8 cellular contexts compared by ENCODE assay signal in the genomic region with DNA sequence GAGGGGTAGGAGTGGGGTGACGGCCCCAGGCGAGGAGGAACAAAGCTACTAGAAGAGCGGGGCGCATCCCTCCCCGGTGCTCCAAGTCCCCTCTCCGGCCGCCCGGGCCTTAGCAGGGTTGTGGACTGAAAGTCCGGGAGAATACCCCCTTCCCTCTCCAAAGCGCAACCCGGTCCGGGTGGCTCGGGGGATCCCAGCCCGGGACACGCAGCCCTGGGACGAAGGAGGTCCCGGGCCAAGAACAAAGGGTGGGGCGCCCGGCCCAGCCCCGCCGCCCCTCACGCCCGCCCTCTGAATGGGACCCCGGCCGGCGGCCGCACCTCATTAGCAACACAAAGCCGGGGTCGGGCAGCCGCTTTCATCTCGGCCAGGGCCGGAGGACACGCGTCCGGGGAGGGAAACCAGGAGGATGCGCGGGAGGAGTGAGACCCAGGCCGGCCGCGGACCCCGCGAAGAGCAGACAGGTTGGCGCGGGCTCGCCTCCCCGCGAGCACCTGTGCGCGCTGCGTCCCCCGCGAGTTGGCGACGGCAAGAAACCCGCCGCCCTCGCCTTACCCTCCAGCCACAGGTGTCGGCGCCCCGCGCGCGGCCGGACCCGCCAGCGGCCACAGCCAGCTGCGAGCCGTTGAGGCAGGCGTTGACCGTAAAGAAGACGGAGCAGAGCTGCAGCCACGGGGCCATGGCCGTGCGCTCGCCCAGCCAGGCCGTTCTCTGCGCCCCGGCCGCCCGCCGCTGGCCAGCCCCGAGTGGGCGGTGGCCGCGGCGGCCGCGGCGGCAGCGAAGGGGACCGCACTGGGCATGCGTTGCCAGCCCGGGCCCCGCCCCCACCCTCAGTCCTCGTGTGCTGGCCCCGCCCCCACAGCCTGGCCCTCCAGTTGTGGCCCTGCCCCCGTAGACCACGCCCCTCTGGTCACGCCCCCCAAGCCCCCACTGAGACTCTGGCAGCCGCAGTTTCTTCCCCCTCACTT. TPM values are rescaled to one million over a fixed set of nuclear protein-coding genes. Genes with fewer than 3 reads are reported as not detected.
DNase-seq lines count a peak whose midpoint lies in the region; ATAC-seq and TF ChIP-seq lines count a peak whose summit lies in the region.

IL17RD (minus strand) TSS at position 748 of the 968 bp plus-strand sequence; CDS start at position 681, 67 bp downstream.

- no peaks in the 10 kb centered on the region for H3F3A ChIP-seq in OCI-LY1 (ENCODE audit: insufficient read depth, low read length)

- H3K4me1 Mint-ChIP-seq in nephron progenitor cell: peaks cover 80% of the 10 kb centered on the region

- H2AFZ ChIP-seq in OCI-LY1 (ENCODE audit: low read length): no peak within 1 kb of the TSS

- H3K9me3 ChIP-seq in OCI-LY1 (ENCODE audit: low read length): no peaks in the 10 kb centered on the region
- H3K9me3 ChIP-seq in subcutaneous abdominal adipose tissue (ENCODE audit: control insufficient read depth in 5 of 5, low read length in 5 of 5): no peaks in the 10 kb centered on the region

- TF ChIP-seq CTCF in OCI-LY1 (IDR thresholded peaks at IDR 0.05; ENCODE audit: low read length) (no peak), fibroblast of villous mesenchyme (IDR thresholded peaks at IDR 0.05; ENCODE audit: insufficient read depth, low read depth, low read length) (no peak), nephron progenitor cell (IDR thresholded peaks at IDR 0.05) (no peak)

- ATAC-seq in HG03064 (IDR thresholded peaks at IDR 0.05; ENCODE audit: low read depth, unreplicated experiment) (peak; percentile 64), GM21576 (IDR thresholded peaks at IDR 0.05; ENCODE audit: unreplicated experiment) (no peak)

- peak within 1 kb of the TSS; percentile 95 for H3K27ac Mint-ChIP-seq in nephron progenitor cell

- H3K36me3 ChIP-seq in OCI-LY1 (ENCODE audit: insufficient read depth, low read length) (no peaks in the 10 kb centered on the region), subcutaneous abdominal adipose tissue (ENCODE audit: control insufficient read depth in 5 of 5, insufficient read depth in 5 of 5, low read length in 5 of 5) (no peaks in the 10 kb centered on the region)

- DNase-seq in G401 (ENCODE audit: low spot score) (peak; percentile 37), fibroblast of villous mesenchyme (ENCODE audit: low read depth) (peak; percentile 71), nephron progenitor cell (peak; percentile 96)
- peak; percentile 70 to 77 for DNase-seq in activated T-cell treated with anti-CD3 and anti-CD28 coated beads, Interleukin-2, amount 50 U/mL, for 48 hours

- H3K79me2 ChIP-seq in OCI-LY1 (ENCODE audit: insufficient read depth, low read length): no peaks in the 10 kb centered on the region

- H3K9me2 ChIP-seq in OCI-LY1 (ENCODE audit: low read depth, low read length): no peaks in the 10 kb centered on the region

- H3K9ac ChIP-seq in OCI-LY1 (ENCODE audit: low read length) (peak within 1 kb of the TSS; percentile 54; the same call in 1 of the 2 replicates), subcutaneous abdominal adipose tissue (ENCODE audit: low read length in 5 of 5) (peak within 1 kb of the TSS in 3 of 5 donors; percentile 44 to 64 (median 48))

- H3K4me1 ChIP-seq in OCI-LY1 (ENCODE audit: insufficient read depth, low read length, severe bottlenecking) (peaks cover 19% of the 10 kb centered on the region), subcutaneous abdominal adipose tissue (ENCODE audit: control insufficient read depth in 5 of 5, insufficient read depth in 5 of 5, low read length in 5 of 5) (peaks cover 3 to 23% (median 22%) of the 10 kb centered on the region in 5 donors)

- in situ Hi-C loops in G401 (cut with HindIII; ENCODE audit: low sequenced_read_pairs): no loop called here

- H3K27me3 ChIP-seq in OCI-LY1 (ENCODE audit: insufficient read depth, low read length) (no peaks in the 10 kb centered on the region; the same call in 1 of the 2 replicates), subcutaneous abdominal adipose tissue (ENCODE audit: control insufficient read depth in 5 of 5, insufficient read depth in 4 of 5, low read length in 5 of 5) (peaks cover 4 to 30% (median 25%) of the 10 kb centered on the region in 5 donors)

- H3K4me2 ChIP-seq in OCI-LY1 (ENCODE audit: low read length): peak within 1 kb of the TSS; percentile 88

- peak within 1 kb of the TSS; percentile 99 for H3K4me3 Mint-ChIP-seq in nephron progenitor cell

- no peaks in the 10 kb centered on the region for H3K36me3 Mint-ChIP-seq in nephron progenitor cell (ENCODE audit: low read depth)

- no peak within 1 kb of the TSS for H3K27ac ChIP-seq in OCI-LY1 (ENCODE audit: low read depth, low read length, poor library complexity, severe bottlenecking)
- H3K27ac ChIP-seq in subcutaneous abdominal adipose tissue (ENCODE audit: low read depth, low read length): no peak within 1 kb of the TSS

- H3K27me3 Mint-ChIP-seq in nephron progenitor cell (ENCODE audit: low read depth, poor library complexity): peaks cover 4% of the 10 kb centered on the region

- no peaks in the 10 kb centered on the region for H4K20me1 ChIP-seq in OCI-LY1 (ENCODE audit: insufficient read depth, low read length)

- H3K4me3 ChIP-seq in OCI-LY1 (ENCODE audit: low read depth, low read length, poor library complexity, severe bottlenecking) (peak within 1 kb of the TSS; percentile 67), fibroblast of villous mesenchyme (ENCODE audit: low read depth, low read length) (peak within 1 kb of the TSS; percentile 62), subcutaneous abdominal adipose tissue (ENCODE audit: low read depth in 1 of 5, low read length in 5 of 5) (peak within 1 kb of the TSS; percentile 67 to 79 (median 76))

- H3K9me3 Mint-ChIP-seq in nephron progenitor cell: no peaks in the 10 kb centered on the region

RNA-seq across cellular contexts. Expression of gene IL17RD, which starts in this region (rescaled TPM):
- total RNA-seq in G401 (2014; rRNA removed; shearing (Covaris generic)): 34.4 and 48.2 TPM in 2 replicates
- total RNA-seq in fibroblast of villous mesenchyme: 0.64 and 0.86 TPM in 2 replicates

Comparison
In these comparisons a context has a peak if more than half of its experiments do, and no peak if none do; other contexts are left out.
1. RNA of gene IL17RD (total RNA-seq): 34.4 to 48.2 TPM in G401; 0.64 to 0.86 TPM in fibroblast of villous mesenchyme; every median in the first group is over 10 times any median in the second.
2. Peak in DNase-seq and H3K4me3 ChIP-seq in fibroblast of villous mesenchyme; RNA of the gene not detected or under 1 TPM.
3. DNase-seq: peak in every context shown above with its lines; median percentile 96 in nephron progenitor cell; 74 in activated T-cell treated with anti-CD3 and anti-CD28 coated beads, Interleukin-2, amount 50 U/mL, for 48 hours; 71 in fibroblast of villous mesenchyme; 37 in G401.
4. Peak in every context shown above with its lines, with median percentiles within 50 percentile points of each other: H3K4me3 ChIP-seq.